Comparison of ENCODE assay signal across 24 cellular contexts in the genomic region with DNA sequence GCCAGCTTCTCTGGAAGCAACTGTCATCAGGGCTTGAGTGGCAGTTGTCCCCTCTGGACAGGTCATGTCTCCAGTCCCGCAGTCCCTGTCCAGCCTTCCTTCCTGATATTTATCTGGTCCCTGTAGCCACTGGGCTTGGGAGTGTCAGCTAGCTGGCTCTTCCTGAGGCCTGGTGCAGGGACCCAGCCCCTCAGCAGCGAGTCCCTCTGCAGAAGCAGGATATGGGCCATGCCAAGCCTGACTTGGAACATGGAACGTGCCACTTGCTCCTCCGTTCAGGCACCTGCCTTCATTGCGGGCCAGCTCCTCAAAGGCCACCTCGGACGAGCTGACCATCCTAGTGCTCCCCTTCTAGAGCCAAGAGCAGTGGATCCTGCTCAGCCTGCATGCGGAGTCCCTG.
"Had no signal": no experiment of that assay in that cellular context is flagged by ENCODE, and none has a peak within 500 bp of the region (broad histone marks: within the 10 kb centered on the region; RNA-seq: fewer than 3 reads in every experiment).

No MANE protein-coding gene starts in this region.

- FAIRE-seq: keratinocyte had no signal

- H3K4me3 ChIP-seq: left lung, lower lobe of right lung, neural progenitor cell, ovary, right atrium auricular region, skin epidermis, suprapubic skin, thoracic aorta, tibial artery, upper lobe of right lung, uterus had no signal

- H3K27ac ChIP-seq: left lung, lower lobe of right lung, neural progenitor cell, ovary, right atrium auricular region, skin epidermis, suprapubic skin, thoracic aorta, tibial artery, upper lobe of right lung, uterus had no signal

- H2AFZ ChIP-seq: neural progenitor cell had no signal

- H3K36me3 ChIP-seq: left lung, lower lobe of right lung, neural progenitor cell, ovary, right atrium auricular region, suprapubic skin, thoracic aorta, upper lobe of right lung, uterus had no signal

- H3K4me2 ChIP-seq: neural progenitor cell had no signal

- ATAC-seq: left lung; lower lobe of right lung; natural killer cell; sciatic nerve; stimulated activated naive B cell treated with anti-CD40 and anti-IgM and Interleukin-4, amounts not matched to agents 10 μg/mL and 1 μg/mL and 100 μg/mL, for 72 hours; upper lobe of right lung had no signal

- DNase-seq: hippocampal formation; left colon; left lung; lower lobe of right lung; naive B cell; natural killer cell; nephron progenitor cell; ovary; stimulated activated CD4-positive, alpha-beta T cell treated with anti-CD3 and anti-CD28 coated beads, Interleukin-12 subunit alpha, Interleukin-12 subunit beta, amount 100 ng/mL, for 4 hours; stimulated activated CD4-positive, alpha-beta T cell treated with anti-CD3 and anti-CD28 coated beads, Interleukin-15, amount 100 ng/mL, for 24 hours; stimulated activated CD4-positive, alpha-beta T cell treated with anti-CD3 and anti-CD28 coated beads, Interleukin-2, amount 100 ng/mL, for 24 hours; stimulated activated CD4-positive, alpha-beta T cell treated with anti-CD3 and anti-CD28 coated beads, Interleukin-4, amount 100 ng/mL, for 1 hour; stimulated activated naive B cell treated with anti-CD40 and anti-IgM and Interleukin-4, amounts not matched to agents 10 μg/mL and 1 μg/mL and 100 μg/mL, for 72 hours; tibial artery; trophoblast cell; upper lobe of right lung; uterus had no signal

- H3K9ac ChIP-seq: neural progenitor cell had no signal

- H3K9me3 ChIP-seq: left lung, lower lobe of right lung, ovary, right atrium auricular region, suprapubic skin, thoracic aorta, tibial artery, upper lobe of right lung, uterus had no signal

- H3K27me3 ChIP-seq: left lung, neural progenitor cell, ovary, right atrium auricular region, suprapubic skin, tibial artery, upper lobe of right lung, uterus had no signal

- H3K4me1 ChIP-seq: left lung, lower lobe of right lung, neural progenitor cell, tibial artery, upper lobe of right lung, uterus had no signal
